Comparison of ENCODE assay signal across 1 cellular context in genomic region chr17:74814453-74814852, GRCh38.
TF ChIP-seq lines count a peak whose summit lies in the region.

No MANE protein-coding gene starts in this region.

TF ChIP-seq in endothelial cell of umbilical vein, 7 proteins besides CTCF, POLR2A, EP300 and RAD21:
- TF ChIP-seq EZH2 (IDR thresholded peaks at IDR 0.05; ENCODE audit: borderline replicate concordance, low read depth, low read length, severe bottlenecking) (no peak), POLR2AphosphoS5 (IDR thresholded peaks at IDR 0.05; ENCODE audit: insufficient read depth, low read depth, low read length) (no peak), MYC (IDR thresholded peaks at IDR 0.05; ENCODE audit: low read depth, low read length) (no peak), FOS (IDR thresholded peaks at IDR 0.05; ENCODE audit: borderline replicate concordance, insufficient read depth, low read length) (no peak), GATA2 (IDR thresholded peaks at IDR 0.05; ENCODE audit: insufficient read depth, insufficient read length, low read depth, low read length) (no peak), JUN (IDR thresholded peaks at IDR 0.05; ENCODE audit: borderline replicate concordance, insufficient read depth, insufficient read length, low read depth) (no peak)
- TF ChIP-seq, protein P1, sequence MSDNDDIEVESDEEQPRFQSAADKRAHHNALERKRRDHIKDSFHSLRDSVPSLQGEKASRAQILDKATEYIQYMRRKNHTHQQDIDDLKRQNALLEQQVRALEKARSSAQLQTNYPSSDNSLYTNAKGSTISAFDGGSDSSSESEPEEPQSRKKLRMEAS (IDR thresholded peaks at IDR 0.05; ENCODE audit: insufficient read depth, insufficient read length), result no peak
TF ChIP-seq in endothelial cell of umbilical vein: peak in this region for 0.
